15 cellular contexts compared by ENCODE assay signal in the genomic region with DNA sequence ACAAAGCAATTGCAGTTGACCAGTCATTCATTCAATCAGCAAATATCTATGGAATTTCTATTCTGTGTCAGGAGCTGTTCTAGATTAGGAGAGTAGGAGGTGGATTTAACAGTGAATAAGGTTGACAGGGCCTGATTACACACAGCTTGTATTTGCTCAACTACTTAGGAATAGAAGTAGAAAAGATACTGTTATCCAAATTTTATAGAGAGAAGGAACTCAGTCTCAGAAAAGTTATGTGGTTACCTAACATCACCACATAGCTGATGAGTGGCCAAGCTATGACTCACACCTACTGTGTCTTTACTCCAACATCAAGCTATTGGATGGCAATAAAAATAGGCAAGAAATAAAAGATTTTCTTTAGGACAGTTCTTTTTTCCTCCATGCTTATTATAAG.
DNase-seq lines count a peak whose midpoint lies in the region; ATAC-seq, FAIRE-seq and TF ChIP-seq lines count a peak whose summit lies in the region.
"Had no signal": no experiment of that assay in that cellular context is flagged by ENCODE, and none has a peak within 500 bp of the region (broad histone marks: within the 10 kb centered on the region; RNA-seq: fewer than 3 reads in every experiment).

No MANE protein-coding gene starts in this region.

- no peak overlapping the region for H3K4me2 ChIP-seq in H9 (ENCODE audit: insufficient read depth, insufficient read length, low read length)

- CTCF ChIA-PET in MCF 10A (lab: Yijun Ruan, JAX) = interaction anchor here (0.7 kb wide), 1 partner anchor 60 kb away, joined by 5 read pairs; no protein-coding TSS in a partner anchor
- CTCF ChIA-PET in CD8-positive, alpha-beta T cell (lab: Charles Lee) = no interaction called here

- H3K23ac ChIP-seq in H9 (ENCODE audit: insufficient read length, low read depth, low read length) = no peak overlapping the region

- no peak overlapping the region for H4K5ac ChIP-seq in H9 (ENCODE audit: insufficient read length, low read depth, low read length)

- no peaks in the 10 kb centered on the region for H3K79me2 ChIP-seq in H9 (ENCODE audit: insufficient read depth, low read length)

- H3K4ac ChIP-seq in H9 (ENCODE audit: low read depth, low read length) = no peak overlapping the region

- no TSS peak for BruUV-seq in MCF 10A (replicated peaks; lab: Mats Ljungman, UMichigan)

- intact Hi-C loops in heart left ventricle (cut with DNase I) = no loop called here
- intact Hi-C loops in Right ventricle myocardium superior (cut with DNase I) = no loop called here
- intact Hi-C loops in MCF 10A (cut with micrococcal nuclease) = no loop called here
- intact Hi-C loops in aorta (cut with DNase I) = no loop called here
- intact Hi-C loops in CD8-positive, alpha-beta T cell (cut with DNase I, micrococcal nuclease) = no loop called here

- H3T11ph ChIP-seq in H9 (ENCODE audit: low read length) = no peak overlapping the region

- peaks cover 6% of the 10 kb centered on the region for H3K4me1 Mint-ChIP-seq in MCF 10A (ENCODE audit: insufficient read depth, unreplicated experiment)
- H3K4me1 Mint-ChIP-seq in H9 = peaks cover 12 to 25% of the 10 kb centered on the region in 2 experiments
- H3K4me1 Mint-ChIP-seq in CD8-positive, alpha-beta T cell (ENCODE audit: low read depth) = no peaks in the 10 kb centered on the region
- H3K4me1 Mint-ChIP-seq: activated T-helper 17 cell treated with anti-CD3 and anti-CD28 coated beads, Interleukin-2, amount 50 U/mL, for 72 hours had no signal

- H3K36me3 ChIP-seq in heart left ventricle (no peaks in the 10 kb centered on the region), aorta (ENCODE audit: control insufficient read depth in 1 of 2, insufficient read depth in 2 of 2, low read length in 1 of 2) (no peaks in the 10 kb centered on the region), small intestine (ENCODE audit: control insufficient read depth in 2 of 2, insufficient read depth in 2 of 2, low read length in 2 of 2) (no peaks in the 10 kb centered on the region)
- no peaks in the 10 kb centered on the region for H3K36me3 ChIP-seq in CD8-positive, alpha-beta T cell (ENCODE audit: insufficient read depth, low read length)
- H3K36me3 ChIP-seq: ascending aorta, SJCRH30 had no signal

- ATAC-seq in heart left ventricle = peak in 3 of 4 donors; percentile 11 to 49 (median 20)
- ATAC-seq in Right ventricle myocardium superior (ENCODE audit: poor library complexity) = no peak
- ATAC-seq in aorta (ENCODE audit: low FRiP score) = peak; percentile 62
- no peak for ATAC-seq in CD8-positive, alpha-beta T cell
- ATAC-seq: activated T-helper 17 cell treated with anti-CD3 and anti-CD28 coated beads, Interleukin-2, amount 50 U/mL, for 72 hours had no signal

- H3K4me1 ChIP-seq in heart left ventricle (no peaks in the 10 kb centered on the region), aorta (ENCODE audit: control insufficient read depth in 1 of 2, insufficient read depth in 2 of 2, low read length in 2 of 2) (no peaks in the 10 kb centered on the region), small intestine (ENCODE audit: control insufficient read depth in 2 of 2, insufficient read depth in 1 of 2, low read depth in 1 of 2, low read length in 1 of 2) (no peaks in the 10 kb centered on the region), H9 (ENCODE audit: insufficient read depth, low read length) (no peaks in the 10 kb centered on the region; the same call in 1 of the 2 replicates)
- no peaks in the 10 kb centered on the region for H3K4me1 ChIP-seq in CD8-positive, alpha-beta T cell (ENCODE audit: insufficient read depth, low read length)
- H3K4me1 ChIP-seq: ascending aorta, SJCRH30 had no signal

- no peaks in the 10 kb centered on the region for H3K9me3 Mint-ChIP-seq in MCF 10A (ENCODE audit: unreplicated experiment)
- H3K9me3 Mint-ChIP-seq in H9 = no peaks in the 10 kb centered on the region
- peaks cover 3% of the 10 kb centered on the region for H3K9me3 Mint-ChIP-seq in CD8-positive, alpha-beta T cell
- H3K9me3 Mint-ChIP-seq: activated T-helper 17 cell treated with anti-CD3 and anti-CD28 coated beads, Interleukin-2, amount 50 U/mL, for 72 hours had no signal

- no peak overlapping the region for H2BK20ac ChIP-seq in H9 (ENCODE audit: low read depth, low read length, poor library complexity, severe bottlenecking)

- no peaks in the 10 kb centered on the region for H3K23me2 ChIP-seq in H9 (ENCODE audit: insufficient read length, low read depth, low read length, poor library complexity, severe bottlenecking)

- no peak overlapping the region for H3K4me3 ChIP-seq in heart left ventricle
- H3K4me3 ChIP-seq in aorta (ENCODE audit: low read length in 2 of 2) = no peak overlapping the region
- no peak overlapping the region for H3K4me3 ChIP-seq in small intestine (ENCODE audit: low read depth in 1 of 2, low read length in 2 of 2)
- no peak overlapping the region for H3K4me3 ChIP-seq in CD8-positive, alpha-beta T cell (ENCODE audit: low read depth, low read length)
- H3K4me3 ChIP-seq: ascending aorta, SJCRH30 had no signal

- no peaks in the 10 kb centered on the region for H4K20me1 ChIP-seq in H9 (ENCODE audit: control insufficient read depth, insufficient read depth, insufficient read length)

- no peak overlapping the region for H2BK5ac ChIP-seq in H9 (ENCODE audit: insufficient read length, low read length)

- no peak overlapping the region for H3K9ac ChIP-seq in H9 (ENCODE audit: extremely low read depth, insufficient read length, low read length)

- H3K27me3 Mint-ChIP-seq in MCF 10A (ENCODE audit: insufficient read depth, unreplicated experiment) (no peaks in the 10 kb centered on the region), H9 (ENCODE audit: low read depth) (no peaks in the 10 kb centered on the region)
- no peaks in the 10 kb centered on the region for H3K27me3 Mint-ChIP-seq in CD8-positive, alpha-beta T cell (ENCODE audit: low read depth)
- H3K27me3 Mint-ChIP-seq: activated CD4-positive, alpha-beta memory T cell treated with anti-CD3 and anti-CD28 coated beads for 36 hours; activated T-helper 17 cell treated with anti-CD3 and anti-CD28 coated beads, Interleukin-2, amount 50 U/mL, for 72 hours had no signal

- no peak overlapping the region for H4K8ac ChIP-seq in H9 (replicated peaks; ENCODE audit: insufficient read length, low read depth, low read length)

- no peaks in the 10 kb centered on the region for H3K36me3 Mint-ChIP-seq in MCF 10A (ENCODE audit: insufficient read depth, unreplicated experiment)
- H3K36me3 Mint-ChIP-seq in H9 (ENCODE audit: insufficient read depth in 1 of 3, low read depth in 3 of 3) = no peaks in the 10 kb centered on the region
- no peaks in the 10 kb centered on the region for H3K36me3 Mint-ChIP-seq in CD8-positive, alpha-beta T cell
- H3K36me3 Mint-ChIP-seq: activated CD4-positive, alpha-beta memory T cell treated with anti-CD3 and anti-CD28 coated beads for 36 hours had no signal

- no peak overlapping the region for H4K91ac ChIP-seq in H9 (ENCODE audit: insufficient read length, low read depth, low read length)

- TF ChIP-seq POLR2A in heart left ventricle (IDR thresholded peaks at IDR 0.05) = no peak

- H3K56ac ChIP-seq in H9 (ENCODE audit: insufficient read length, low read depth, low read length) = no peak overlapping the region

- H3K27ac Mint-ChIP-seq in MCF 10A (ENCODE audit: low read depth, unreplicated experiment) (peak overlapping the region; percentile 63), H9 (no peak overlapping the region; a peak in 1 of 7 replicates)
- H3K27ac Mint-ChIP-seq in CD8-positive, alpha-beta T cell = no peak overlapping the region
- H3K27ac Mint-ChIP-seq: activated CD4-positive, alpha-beta memory T cell treated with anti-CD3 and anti-CD28 coated beads for 36 hours; activated T-helper 17 cell treated with anti-CD3 and anti-CD28 coated beads, Interleukin-2, amount 50 U/mL, for 72 hours; nephron progenitor cell had no signal

- no peak overlapping the region for H3K14ac ChIP-seq in H9 (ENCODE audit: insufficient read depth, low read length)

- POLR2A ChIA-PET in MCF 10A (lab: Yijun Ruan, JAX) = interaction anchor here (0.7 kb wide), 1 partner anchor 1690 kb away, joined by 3 read pairs; no protein-coding TSS in a partner anchor
- POLR2A ChIA-PET in CD8-positive, alpha-beta T cell (lab: Charles Lee) = no interaction called here

- no peak for FAIRE-seq in small intestine (lab: Jason Lieb, UNC)

- no peak overlapping the region for H2AK5ac ChIP-seq in H9 (ENCODE audit: insufficient read length, low read length)

- no peak overlapping the region for H3K18ac ChIP-seq in H9 (ENCODE audit: insufficient read length, low read depth, low read length)

- no peak overlapping the region for H2AFZ ChIP-seq in H9 (ENCODE audit: low read length)

- H3K79me1 ChIP-seq in H9 (ENCODE audit: insufficient read depth, low read depth, low read length, poor library complexity, severe bottlenecking) = no peaks in the 10 kb centered on the region

- TF ChIP-seq CTCF in heart left ventricle (IDR thresholded peaks at IDR 0.05) = no peak
- no peak for TF ChIP-seq CTCF in MCF 10A (IDR thresholded peaks at IDR 0.05; ENCODE audit: unreplicated experiment)
- TF ChIP-seq CTCF in H9 (conservative IDR thresholded peaks at IDR 0.05) = no peak
- no peak for TF ChIP-seq CTCF in CD8-positive, alpha-beta T cell (IDR thresholded peaks at IDR 0.05)

- no peak overlapping the region for H2BK120ac ChIP-seq in H9 (ENCODE audit: low read depth, low read length, poor library complexity, severe bottlenecking)

- no peak overlapping the region for H3K4me3 Mint-ChIP-seq in MCF 10A (ENCODE audit: unreplicated experiment)
- H3K4me3 Mint-ChIP-seq in H9 = no peak overlapping the region
- no peak overlapping the region for H3K4me3 Mint-ChIP-seq in CD8-positive, alpha-beta T cell
- H3K4me3 Mint-ChIP-seq: activated CD4-positive, alpha-beta memory T cell treated with anti-CD3 and anti-CD28 coated beads for 36 hours; activated T-helper 17 cell treated with anti-CD3 and anti-CD28 coated beads, Interleukin-2, amount 50 U/mL, for 72 hours; nephron progenitor cell had no signal

- no peak overlapping the region for H3K27ac ChIP-seq in heart left ventricle
- H3K27ac ChIP-seq in aorta (ENCODE audit: low read depth in 1 of 2, low read length in 2 of 2) = no peak overlapping the region
- H3K27ac ChIP-seq in small intestine (ENCODE audit: low read depth in 1 of 2, low read length in 1 of 2) = no peak overlapping the region
- no peak overlapping the region for H3K27ac ChIP-seq in H9 (ENCODE audit: insufficient read length, low read depth, low read length)
- H3K27ac ChIP-seq in CD8-positive, alpha-beta T cell (ENCODE audit: low read depth, low read length) = no peak overlapping the region
- H3K27ac ChIP-seq: ascending aorta, SJCRH30 had no signal

- H3K27me3 ChIP-seq in heart left ventricle (no peaks in the 10 kb centered on the region), aorta (ENCODE audit: control insufficient read depth in 1 of 2, insufficient read depth in 2 of 2, low read length in 1 of 2) (no peaks in the 10 kb centered on the region), small intestine (ENCODE audit: control insufficient read depth in 2 of 2, insufficient read depth in 2 of 2, low read length in 2 of 2) (no peaks in the 10 kb centered on the region), H9 (ENCODE audit: insufficient read depth, low read length) (no peaks in the 10 kb centered on the region)
- H3K27me3 ChIP-seq in CD8-positive, alpha-beta T cell (ENCODE audit: insufficient read depth, low read length) = no peaks in the 10 kb centered on the region
- H3K27me3 ChIP-seq: ascending aorta, SJCRH30 had no signal

- no peak for DNase-seq in heart left ventricle
- no peak for DNase-seq in Right ventricle myocardium superior
- peak; percentile 46 for DNase-seq in MCF 10A (ENCODE audit: unreplicated experiment)
- peak; percentile 63 for DNase-seq in kidney tubule cell (ENCODE audit: low spot score)
- DNase-seq in aorta = no peak
- no peak for DNase-seq in small intestine
- DNase-seq in H9 = no peak
- DNase-seq in CD8-positive, alpha-beta T cell = no peak
- DNase-seq: activated CD4-positive, alpha-beta memory T cell treated with anti-CD3 and anti-CD28 coated beads for 36 hours; Kasumi-1; NCI-H2081 treated with DMSO at 0.1 percent for 48 hours; nephron progenitor cell; SJCRH30 had no signal

- no peak overlapping the region for H2BK12ac ChIP-seq in H9 (ENCODE audit: insufficient read length, low read depth, low read length)

- H3K9me3 ChIP-seq in heart left ventricle = no peaks in the 10 kb centered on the region
- no peaks in the 10 kb centered on the region for H3K9me3 ChIP-seq in aorta (ENCODE audit: control insufficient read depth, low read length)
- H3K9me3 ChIP-seq in small intestine (ENCODE audit: control insufficient read depth, low read depth) = no peaks in the 10 kb centered on the region
- no peaks in the 10 kb centered on the region for H3K9me3 ChIP-seq in H9 (ENCODE audit: control insufficient read depth, low read depth, low read length)
- no peaks in the 10 kb centered on the region for H3K9me3 ChIP-seq in CD8-positive, alpha-beta T cell (ENCODE audit: low read length)
- H3K9me3 ChIP-seq: ascending aorta, SJCRH30 had no signal

- no peak overlapping the region for H2BK15ac ChIP-seq in H9 (ENCODE audit: low read depth, low read length)

Comparison
In these comparisons a context has a peak if more than half of its experiments do, and no peak if none do; other contexts are left out.
1. ATAC-seq: peak in heart left ventricle (3 of 4) and aorta (single experiment); none in Right ventricle myocardium superior (single experiment) and CD8-positive, alpha-beta T cell (single experiment).
2. DNase-seq: peak in MCF 10A (single experiment) and kidney tubule cell (single experiment); none in heart left ventricle (0 of 5), Right ventricle myocardium superior (single experiment), aorta (0 of 2), small intestine (single experiment), H9 (single experiment) and CD8-positive, alpha-beta T cell (0 of 7).